8 cellular contexts compared by ENCODE assay signal in genomic region chr13:80338781-80339577, GRCh38. TPM values are rescaled to one million over a fixed set of nuclear protein-coding genes. Genes with fewer than 3 reads are reported as not detected.
DNase-seq lines count a peak whose midpoint lies in the region; ATAC-seq and TF ChIP-seq lines count a peak whose summit lies in the region.

No MANE protein-coding gene starts in this region.

- no peaks in the 10 kb centered on the region for H3K9me3 ChIP-seq in duodenal mucosa (ENCODE audit: control insufficient read depth in 1 of 2, low read length in 2 of 2)
- no peaks in the 10 kb centered on the region for H3K9me3 ChIP-seq in liver (ENCODE audit: control insufficient read depth in 4 of 4, low read length in 3 of 4)
- H3K9me3 ChIP-seq in CD4-positive, alpha-beta T cell (ENCODE audit: control insufficient read depth, low read length) = no peaks in the 10 kb centered on the region

- peak overlapping the region; percentile 89 to 91 for H3K9ac ChIP-seq in duodenal mucosa (ENCODE audit: low read depth in 1 of 2, low read length in 2 of 2)
- H3K9ac ChIP-seq in liver (ENCODE audit: low read depth in 1 of 2, low read length in 2 of 2) = peak overlapping the region; percentile 86 to 98

- peak; percentile 24 to 54 for TF ChIP-seq RAD21 in liver (IDR thresholded peaks at IDR 0.05)

- H3K27ac Mint-ChIP-seq in CD4-positive, alpha-beta T cell = no peak overlapping the region

- peak; percentile 14 for TF ChIP-seq CTCF in liver (IDR thresholded peaks at IDR 0.05; ENCODE audit: low read depth, low read length, missing input control)
- TF ChIP-seq CTCF in CD4-positive, alpha-beta T cell (IDR thresholded peaks at IDR 0.05) = no peak

- H3K4me3 ChIP-seq in duodenal mucosa (ENCODE audit: low read depth in 1 of 2, low read length in 2 of 2) (peak overlapping the region; percentile 89 to 95), liver (ENCODE audit: low read depth in 1 of 3, low read length in 3 of 3) (peak overlapping the region; percentile 78 to 95 (median 94))

- no peaks in the 10 kb centered on the region for H3K9me3 Mint-ChIP-seq in CD4-positive, alpha-beta T cell

- intact Hi-C loops in CD4-positive, alpha-beta T cell (cut with DNase I, micrococcal nuclease) = no loop called here

- no peaks in the 10 kb centered on the region for H3K27me3 ChIP-seq in duodenal mucosa (ENCODE audit: control insufficient read depth in 1 of 2, insufficient read depth in 2 of 2, low read length in 2 of 2)
- no peaks in the 10 kb centered on the region for H3K27me3 ChIP-seq in liver (ENCODE audit: control insufficient read depth in 4 of 4, insufficient read depth in 4 of 4, low read length in 3 of 4)
- peaks cover 36% of the 10 kb centered on the region for H3K27me3 ChIP-seq in CD4-positive, alpha-beta T cell (ENCODE audit: control insufficient read depth, insufficient read depth, low read length)

- no peaks in the 10 kb centered on the region for H3K36me3 Mint-ChIP-seq in CD4-positive, alpha-beta T cell (ENCODE audit: low read depth)

- CTCF ChIA-PET in HEK293T (lab: Yijun Ruan, JAX) = interaction anchor here (0.6 to 1.0 kb wide), 7 partner anchors 24 to 896 kb away, joined by 3 to 7 read pairs (median 4); no protein-coding TSS in a partner anchor
- CTCF ChIA-PET in CD4-positive, alpha-beta T cell (lab: Charles Lee) = no interaction called here

- DNase-seq in EL = peak; percentile 83
- DNase-seq in HEK293T (ENCODE audit: extremely low spot score) = peak; percentile 70
- peak; percentile 78 for DNase-seq in RPMI7951 (ENCODE audit: low read depth)
- DNase-seq in stromal cell of bone marrow (ENCODE audit: low read depth) = peak; percentile 76
- DNase-seq in NCI-H2196 treated with DMSO at 0.1 percent for 48 hours (lab: John Stamatoyannopoulos, UW; ENCODE audit: unreplicated experiment) = no peak
- DNase-seq in CD4-positive, alpha-beta T cell = no peak

- H3K27ac ChIP-seq in duodenal mucosa (ENCODE audit: low read depth, low read length) (peak overlapping the region; percentile 93), liver (ENCODE audit: low read depth in 1 of 2, low read length in 2 of 2) (peak overlapping the region; percentile 97 to 98)
- H3K27ac ChIP-seq in CD4-positive, alpha-beta T cell (ENCODE audit: low read depth, low read length) = no peak overlapping the region

- WGBS in liver = under 1% methylated on average over 40 of the region's 40 CpGs

- peaks cover 48% of the 10 kb centered on the region for H3K27me3 Mint-ChIP-seq in CD4-positive, alpha-beta T cell

- peaks cover 30% of the 10 kb centered on the region for H3K4me1 Mint-ChIP-seq in CD4-positive, alpha-beta T cell (ENCODE audit: low read depth)

- POLR2A ChIA-PET in HEK293T (lab: Yijun Ruan, JAX) = interaction anchor here (0.8 to 4.4 kb wide), 7 partner anchors 21 to 426 kb away, joined by 3 to 46 read pairs (median 4); no protein-coding TSS in a partner anchor
- POLR2A ChIA-PET in CD4-positive, alpha-beta T cell (lab: Charles Lee) = no interaction called here

- H3K4me1 ChIP-seq in duodenal mucosa (ENCODE audit: control insufficient read depth in 1 of 2, insufficient read depth in 2 of 2, low read length in 2 of 2) = peaks cover 24% of the 10 kb centered on the region in 2 donors
- peaks cover 3 to 43% (median 30%) of the 10 kb centered on the region in 4 donors for H3K4me1 ChIP-seq in liver (ENCODE audit: control insufficient read depth in 4 of 4, insufficient read depth in 4 of 4, low read length in 3 of 4)

- H3K36me3 ChIP-seq in duodenal mucosa (ENCODE audit: control insufficient read depth in 1 of 2, insufficient read depth in 2 of 2, low read length in 2 of 2) (peaks cover 9 to 10% of the 10 kb centered on the region in 2 donors), liver (ENCODE audit: control insufficient read depth in 4 of 4, insufficient read depth in 3 of 4, low read depth in 1 of 4, low read length in 3 of 4) (peaks cover 0 to 7% (median 0%) of the 10 kb centered on the region in 4 donors)

- ATAC-seq in CD4-positive, alpha-beta T cell (ENCODE audit: poor library complexity) = no peak

- H3K4me3 Mint-ChIP-seq in CD4-positive, alpha-beta T cell = no peak overlapping the region

TF ChIP-seq in HEK293T, 16 proteins besides CTCF, POLR2A, EP300 and RAD21:
- TF ChIP-seq FOXK2 (IDR thresholded peaks at IDR 0.05) (no peak), BHLHE40 (IDR thresholded peaks at IDR 0.05; ENCODE audit: borderline replicate concordance) (no peak), TARDBP (IDR thresholded peaks at IDR 0.05) (peak; percentile 88), L3MBTL2 (conservative IDR thresholded peaks at IDR 0.05) (peak; percentile 59), ZNF384 (IDR thresholded peaks at IDR 0.05) (peak; percentile 90)

TF ChIP-seq in liver, 16 proteins besides CTCF, POLR2A, EP300 and RAD21:
- TF ChIP-seq TAF1 (conservative IDR thresholded peaks at IDR 0.05) = peak; percentile 13
- TF ChIP-seq FOXA2 (IDR thresholded peaks at IDR 0.05) = no peak
- TF ChIP-seq, protein P1, sequence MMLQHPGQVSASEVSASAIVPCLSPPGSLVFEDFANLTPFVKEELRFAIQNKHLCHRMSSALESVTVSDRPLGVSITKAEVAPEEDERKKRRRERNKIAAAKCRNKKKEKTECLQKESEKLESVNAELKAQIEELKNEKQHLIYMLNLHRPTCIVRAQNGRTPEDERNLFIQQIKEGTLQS (IDR thresholded peaks at IDR 0.05) = no peak
- TF ChIP-seq FOXA1 (IDR thresholded peaks at IDR 0.05) = no peak
- TF ChIP-seq SP1 (IDR thresholded peaks at IDR 0.05) = peak; percentile 33
- peak in 1 of 2 donors; percentile 31 for TF ChIP-seq EGR1 (IDR thresholded peaks at IDR 0.05; ENCODE audit: low read depth in 2 of 2)
- peak; percentile 3 to 20 for TF ChIP-seq HNF4A (conservative IDR thresholded peaks at IDR 0.05)
- TF ChIP-seq YY1 (IDR thresholded peaks at IDR 0.05) = peak; percentile 45
- peak; percentile 34 for TF ChIP-seq NR2F2 (IDR thresholded peaks at IDR 0.05)
- TF ChIP-seq, protein P2, sequence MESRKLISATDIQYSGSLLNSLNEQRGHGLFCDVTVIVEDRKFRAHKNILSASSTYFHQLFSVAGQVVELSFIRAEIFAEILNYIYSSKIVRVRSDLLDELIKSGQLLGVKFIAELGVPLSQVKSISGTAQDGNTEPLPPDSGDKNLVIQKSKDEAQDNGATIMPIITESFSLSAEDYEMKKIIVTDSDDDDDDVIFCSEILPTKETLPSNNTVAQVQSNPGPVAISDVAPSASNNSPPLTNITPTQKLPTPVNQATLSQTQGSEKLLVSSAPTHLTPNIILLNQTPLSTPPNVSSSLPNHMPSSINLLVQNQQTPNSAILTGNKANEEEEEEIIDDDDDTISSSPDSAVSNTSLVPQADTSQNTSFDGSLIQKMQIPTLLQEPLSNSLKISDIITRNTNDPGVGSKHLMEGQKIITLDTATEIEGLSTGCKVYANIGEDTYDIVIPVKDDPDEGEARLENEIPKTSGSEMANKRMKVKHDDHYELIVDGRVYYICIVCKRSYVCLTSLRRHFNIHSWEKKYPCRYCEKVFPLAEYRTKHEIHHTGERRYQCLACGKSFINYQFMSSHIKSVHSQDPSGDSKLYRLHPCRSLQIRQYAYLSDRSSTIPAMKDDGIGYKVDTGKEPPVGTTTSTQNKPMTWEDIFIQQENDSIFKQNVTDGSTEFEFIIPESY (IDR thresholded peaks at IDR 0.05) = no peak
- no peak for TF ChIP-seq GABPA (IDR thresholded peaks at IDR 0.05 in 1 of 2, conservative IDR thresholded peaks at IDR 0.05 in 1 of 2)
TF ChIP-seq in liver: peak in this region for 6.

RNA-seq across cellular contexts. Expression of gene SPRY2, which starts 1.9 kb away (rescaled TPM):
- total RNA-seq in RPMI7951 (2014; rRNA removed; shearing (Covaris generic)) = 31.8 and 42.2 TPM in 2 replicates
- 10 to 100 TPM in 1 of 2 donors, 1 to 10 TPM in 1; 8.8 to 20.1 TPM for total RNA-seq in liver
- polyA plus RNA-seq in liver = 1 to 10 TPM; 4.8 to 9.4 TPM
- under 1 TPM; 0.33 to 0.45 TPM for total RNA-seq in CD4-positive, alpha-beta T cell

Comparison
In these comparisons a context has a peak if more than half of its experiments do, and no peak if none do; other contexts are left out.
1. DNase-seq: peak in EL (single experiment), HEK293T (single experiment), RPMI7951 (single experiment) and stromal cell of bone marrow (single experiment); none in NCI-H2196 treated with DMSO at 0.1 percent for 48 hours (single experiment) and CD4-positive, alpha-beta T cell (0 of 10).
2. RNA of gene SPRY2, which starts 1.9 kb away (total RNA-seq): 31.8 to 42.2 TPM in RPMI7951 and 8.8 to 20.1 TPM in liver; 0.33 to 0.45 TPM in CD4-positive, alpha-beta T cell; every median in the first group is over 4 times any median in the second.